ENCODE assay signal across 29 cellular contexts in the genomic region with DNA sequence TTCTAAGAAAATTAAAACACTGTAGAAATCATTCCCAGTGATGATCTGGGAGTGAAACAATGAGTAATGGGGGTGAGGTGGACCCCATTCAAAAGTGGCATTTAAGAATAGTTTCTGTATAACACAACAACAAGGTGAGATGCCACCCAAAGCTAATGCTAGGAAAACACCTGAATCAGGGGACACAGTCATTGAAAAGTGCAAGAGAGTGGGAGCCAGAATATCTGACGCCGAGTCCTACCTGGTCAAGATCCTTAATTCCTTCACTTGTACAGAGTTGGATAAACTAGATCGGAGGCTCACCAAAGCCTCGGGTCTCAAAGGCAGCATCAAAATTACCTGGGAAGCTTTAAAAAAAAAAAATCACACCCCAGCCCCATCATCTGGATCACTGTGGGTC.
"Had no signal": no experiment of that assay in that cellular context is flagged by ENCODE, and none has a peak within 500 bp of the region (broad histone marks: within the 10 kb centered on the region; RNA-seq: fewer than 3 reads in every experiment).

No MANE protein-coding gene starts in this region.

- H3K4me1 ChIP-seq: ascending aorta had no signal

- DNase-seq: activated B cell treated with CpG ODN at 0.5 μM for 24 hours; activated CD4-positive, alpha-beta memory T cell treated with anti-CD3 and anti-CD28 coated beads for 36 hours; activated CD4-positive, alpha-beta T cell treated with anti-CD3 and anti-CD28 coated beads for 4 hours; activated CD4-positive, alpha-beta T cell treated with anti-CD3 and anti-CD28 coated beads, Interleukin-2, amount 10 ng/mL, durations not matched to agents 24 days and 14 days; activated CD4-positive, alpha-beta T cell treated with anti-CD3 and anti-CD28 coated beads, Interleukin-2, amount 50 U/mL, for 1 hour; activated CD4-positive, alpha-beta T cell treated with anti-CD3 and anti-CD28 coated beads, Interleukin-2, amount 50 U/mL, for 4 hours; activated CD4-positive, CD25-positive, alpha-beta regulatory T cell treated with anti-CD3 and anti-CD28 coated beads, Interleukin-2, amount 50 U/mL, for 72 hours; activated CD8-positive, alpha-beta memory T cell treated with anti-CD3 and anti-CD28 coated beads, Interleukin-2, amount 50 U/mL, for 48 hours; activated CD8-positive, alpha-beta T cell treated with anti-CD3 and anti-CD28 coated beads for 36 hours; activated effector memory CD4-positive, alpha-beta T cell treated with Interleukin-2 at 50 U/mL for 16 hours; activated gamma-delta T cell; activated naive CD4-positive, alpha-beta T cell treated with anti-CD3 and anti-CD28 coated beads, Interleukin-2, amount 10 ng/mL, durations not matched to agents 7 days and 5 days; activated naive CD4-positive, alpha-beta T cell treated with Interleukin-2 at 50 U/mL for 16 hours; activated naive CD8-positive, alpha-beta T cell treated with anti-CD3 and anti-CD28 coated beads, Interleukin-2, amount 10 ng/mL, durations not matched to agents 7 days and 5 days; activated naive CD8-positive, alpha-beta T cell treated with anti-CD3 and anti-CD28 coated beads, Interleukin-2, amount 50 U/mL, for 24 hours; activated T-cell treated with anti-CD3 and anti-CD28 coated beads, Interleukin-2, amount 50 U/mL, for 24 hours; activated T-cell treated with anti-CD3 and anti-CD28 coated beads, Interleukin-2, amount 50 U/mL, for 48 hours; amygdala; anterior cingulate cortex; caudate nucleus; cerebellar nuclear complex; T-helper 1 cell; T-helper 2 cell; T-helper 9 cell had no signal

- H3K4me3 ChIP-seq: ascending aorta, cardiac muscle cell had no signal

- H3K27ac ChIP-seq: ascending aorta, cardiac muscle cell, VCaP had no signal

- H3K9me3 ChIP-seq: ascending aorta had no signal

- H3K27me3 ChIP-seq: ascending aorta, cardiac muscle cell had no signal

- H3K36me3 ChIP-seq: ascending aorta, cardiac muscle cell had no signal

- ATAC-seq: activated CD8-positive, alpha-beta T cell treated with anti-CD3 and anti-CD28 coated beads for 36 hours; activated naive CD8-positive, alpha-beta T cell treated with anti-CD3 and anti-CD28 coated beads, Interleukin-2, amount 50 U/mL, for 24 hours had no signal

- FAIRE-seq: bronchial epithelial cell, TTC549 had no signal
